In the genomic region with DNA sequence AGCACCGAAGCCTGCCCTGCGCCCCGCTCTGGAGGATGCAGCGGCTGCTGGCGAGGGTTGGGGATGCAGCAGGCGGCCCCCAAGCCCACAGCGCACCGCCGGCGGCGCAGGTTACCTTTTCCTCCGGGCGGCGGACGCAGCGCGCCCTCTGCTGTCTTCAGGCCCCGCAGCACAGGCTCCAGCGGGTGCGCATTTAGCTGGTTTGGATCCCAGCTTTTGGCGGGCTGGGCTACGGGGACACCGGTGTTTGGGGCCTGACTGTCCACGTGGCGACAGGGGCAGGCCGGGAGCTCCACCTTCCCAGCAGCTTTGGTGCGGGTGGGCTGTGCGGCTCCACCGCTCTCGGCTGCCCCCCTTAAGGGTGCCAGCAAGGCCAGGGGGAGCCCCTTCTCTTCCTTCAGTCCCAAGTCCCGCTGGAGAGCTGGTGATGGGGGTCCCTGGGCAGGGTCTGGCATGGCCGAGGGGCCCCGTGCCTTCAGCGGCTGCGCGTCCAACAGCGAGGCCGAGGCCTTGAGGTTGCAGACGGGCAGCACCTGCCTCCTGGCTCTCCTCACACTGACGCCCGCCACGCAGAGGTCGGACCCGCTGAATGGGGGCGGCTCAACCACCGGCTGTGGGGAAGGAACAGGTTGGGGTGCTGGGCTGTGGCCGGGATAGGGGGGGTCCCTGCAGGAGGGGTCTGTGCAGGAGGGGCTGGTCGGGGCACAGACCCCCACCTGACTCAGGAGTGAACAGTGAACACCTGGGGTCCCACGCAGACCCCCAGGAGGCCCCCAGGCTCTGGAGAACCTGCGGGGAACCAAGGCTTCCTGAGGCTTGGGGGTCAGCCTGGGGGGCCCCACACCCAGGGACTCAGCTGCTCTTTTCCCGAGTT, we compare ENCODE assay signal across 8 cellular contexts. TPM values are rescaled to one million over a fixed set of nuclear protein-coding genes. Genes with fewer than 3 reads are reported as not detected.
DNase-seq lines count a peak whose midpoint lies in the region; ATAC-seq and TF ChIP-seq lines count a peak whose summit lies in the region.

No MANE protein-coding gene starts in this region.

- H3K27ac Mint-ChIP-seq in activated CD4-positive, alpha-beta T cell treated with anti-CD3 and anti-CD28 coated beads for 36 hours: no peak overlapping the region

- CTCF ChIA-PET in BJ (lab: Yijun Ruan, JAX): interaction anchor here (0.6 to 3.7 kb wide), 24 partner anchors 8 to 262 kb away, joined by 3 to 103 read pairs (median 4); a partner anchor contains a TSS
- CTCF ChIA-PET in activated CD4-positive, alpha-beta T cell treated with anti-CD3 and anti-CD28 coated beads for 36 hours (lab: Charles Lee): interaction anchor here (0.6 to 3.6 kb wide), 32 partner anchors 12 to 263 kb away, joined by 3 to 35 read pairs (median 4); a partner anchor contains a TSS

- peaks cover 22% of the 10 kb centered on the region for H3K4me1 Mint-ChIP-seq in activated CD4-positive, alpha-beta T cell treated with anti-CD3 and anti-CD28 coated beads for 36 hours

- H3K9me3 Mint-ChIP-seq in activated CD4-positive, alpha-beta T cell treated with anti-CD3 and anti-CD28 coated beads for 36 hours (ENCODE audit: low read depth): no peaks in the 10 kb centered on the region

- POLR2A ChIA-PET in BJ (lab: Charles Lee): no interaction called here
- POLR2A ChIA-PET in activated CD4-positive, alpha-beta T cell treated with anti-CD3 and anti-CD28 coated beads for 36 hours (lab: Charles Lee): interaction anchor here (0.6 to 1.2 kb wide), 5 partner anchors 11 to 263 kb away, joined by 3 to 6 read pairs (median 3); a partner anchor contains a TSS

- H3K4me1 ChIP-seq in GM23248 (ENCODE audit: insufficient read depth): no peaks in the 10 kb centered on the region

- WGBS in GM23248 (ENCODE audit: low coverage in 1 of 2, low lambda C conversion rate in 2 of 2, missing lambda C conversion rate in 2 of 2), 2 experiments: 16 to 17% methylated on average over 46 to 50 of the region's 51 CpGs

- H3K9ac ChIP-seq in GM23248: no peak overlapping the region

- H3K27me3 Mint-ChIP-seq in activated CD4-positive, alpha-beta T cell treated with anti-CD3 and anti-CD28 coated beads for 36 hours: peaks cover 7% of the 10 kb centered on the region

- no peaks in the 10 kb centered on the region for H4K20me1 ChIP-seq in GM23248 (ENCODE audit: insufficient read depth)

- H2AFZ ChIP-seq in GM23248: no peak overlapping the region

- H3K27ac ChIP-seq in GM23248: no peak overlapping the region

- H3K9me3 ChIP-seq in GM23248 (ENCODE audit: low read depth): no peaks in the 10 kb centered on the region

- no peak overlapping the region for H3K4me3 ChIP-seq in BJ (ENCODE audit: low read depth, low read length)
- no peak overlapping the region for H3K4me3 ChIP-seq in GM23248

- no peak overlapping the region for H3K4me3 Mint-ChIP-seq in activated CD4-positive, alpha-beta T cell treated with anti-CD3 and anti-CD28 coated beads for 36 hours

- peak; percentile 89 for TF ChIP-seq CTCF in BJ (IDR thresholded peaks at IDR 0.05; ENCODE audit: insufficient read depth, low read depth, low read length)

- H3K79me2 ChIP-seq in GM23248 (ENCODE audit: insufficient read depth): no peaks in the 10 kb centered on the region

- no peaks in the 10 kb centered on the region for H3K9me2 ChIP-seq in GM23248 (ENCODE audit: insufficient read depth)

- no peak for DNase-seq in BJ (ENCODE audit: low read depth)
- DNase-seq in GM23248: peak; percentile 83
- DNase-seq in NCI-H2196 (lab: John Stamatoyannopoulos, UW; ENCODE audit: unreplicated experiment): peak; percentile 81
- peak; percentile 95 for DNase-seq in activated CD4-positive, alpha-beta T cell treated with anti-CD3 and anti-CD28 coated beads for 36 hours
- DNase-seq in cerebellar cortex (ENCODE audit: low spot score): peak; percentile 66
- peak; percentile 7 for DNase-seq in kidney glomerular epithelial cell (lab: John Stamatoyannopoulos, UW)
- peak; percentile 81 for DNase-seq in stimulated activated CD4-positive, alpha-beta T cell treated with anti-CD3 and anti-CD28 coated beads, Interleukin-2, amount 100 ng/mL, for 4 hours (ENCODE audit: low read depth)

- H3K27me3 ChIP-seq in BJ (ENCODE audit: control insufficient read depth, insufficient read depth, low read length) (peaks cover 3% of the 10 kb centered on the region; the same call in 1 of the 2 replicates), GM23248 (replicated peaks; ENCODE audit: insufficient read depth) (peaks cover 5% of the 10 kb centered on the region)

- H3K36me3 ChIP-seq in BJ (ENCODE audit: control insufficient read depth, insufficient read depth, low read length) (no peaks in the 10 kb centered on the region), GM23248 (ENCODE audit: low read depth) (no peaks in the 10 kb centered on the region)

- peak; percentile 93 for ATAC-seq in activated CD4-positive, alpha-beta T cell treated with anti-CD3 and anti-CD28 coated beads for 36 hours
- no peak for ATAC-seq in HG03097 (IDR thresholded peaks at IDR 0.05; ENCODE audit: low FRiP score, unreplicated experiment)

- H3K36me3 Mint-ChIP-seq in activated CD4-positive, alpha-beta T cell treated with anti-CD3 and anti-CD28 coated beads for 36 hours (ENCODE audit: low read depth): no peaks in the 10 kb centered on the region

- intact Hi-C loops in activated CD4-positive, alpha-beta T cell treated with anti-CD3 and anti-CD28 coated beads for 36 hours (cut with DNase I, micrococcal nuclease): loop anchor here (1.0 to 5.0 kb wide), 8 partner anchors 37 to 263 kb away; a partner anchor contains a TSS

- in situ Hi-C loops in GM23248 (cut with MboI): loop anchor here (5.0 kb wide), 1 partner anchor 98 kb away; no protein-coding TSS in a partner anchor

- no peaks in the 10 kb centered on the region for H3F3A ChIP-seq in GM23248 (ENCODE audit: insufficient read depth)

- no peak overlapping the region for H3K4me2 ChIP-seq in GM23248 (ENCODE audit: unreplicated experiment)

RNA-seq across cellular contexts. Expression of a gene that starts 18.0 kb away (rescaled TPM):
- polyA plus RNA-seq in BJ (2011; rRNA removed) (not detected in 2 replicates), GM23248 (2016; fragmentation: Nextera tagmentation; extraction: Ambion mirVana) (not detected in 2 replicates)
- not detected in 2 replicates for polyA minus RNA-seq in BJ (2011; rRNA and poly(A)+ RNA removed)
- not detected in 2 replicates for total RNA-seq in GM23248 (2014; rRNA removed; shearing (Covaris generic))
- total RNA-seq in activated CD4-positive, alpha-beta T cell treated with anti-CD3 and anti-CD28 coated beads for 36 hours: under 1 TPM; 0.16 TPM

RNA-seq across cellular contexts. Expression of a gene that starts 27.5 kb away (rescaled TPM):
- not detected in 2 replicates for polyA plus RNA-seq in BJ (2011; rRNA removed)
- not detected in 2 replicates for polyA minus RNA-seq in BJ (2011; rRNA and poly(A)+ RNA removed)
- not detected in 2 replicates for total RNA-seq in GM23248 (2014; rRNA removed; shearing (Covaris generic))
- polyA plus RNA-seq in GM23248 (2016; fragmentation: Nextera tagmentation; extraction: Ambion mirVana): not detected in 2 replicates
- not detected for total RNA-seq in activated CD4-positive, alpha-beta T cell treated with anti-CD3 and anti-CD28 coated beads for 36 hours

RNA-seq across cellular contexts. Expression of a gene that starts 54.7 kb away (rescaled TPM):
- polyA plus RNA-seq in BJ (2011; rRNA removed) (0.10 and 0.15 TPM in 2 replicates), GM23248 (2016; fragmentation: Nextera tagmentation; extraction: Ambion mirVana) (not detected in 2 replicates)
- polyA minus RNA-seq in BJ (2011; rRNA and poly(A)+ RNA removed): 0.05 and 0.09 TPM in 2 replicates
- total RNA-seq in GM23248 (2014; rRNA removed; shearing (Covaris generic)): not detected in 2 replicates
- total RNA-seq in activated CD4-positive, alpha-beta T cell treated with anti-CD3 and anti-CD28 coated beads for 36 hours: not detected

RNA-seq across cellular contexts. Expression of a gene that starts 59.3 kb away (rescaled TPM):
- 5.8 and 6.6 TPM in 2 replicates for polyA plus RNA-seq in BJ (2011; rRNA removed)
- polyA minus RNA-seq in BJ (2011; rRNA and poly(A)+ RNA removed): 3.2 and 3.8 TPM in 2 replicates
- total RNA-seq in GM23248 (2014; rRNA removed; shearing (Covaris generic)): not detected in 2 replicates
- polyA plus RNA-seq in GM23248 (2016; fragmentation: Nextera tagmentation; extraction: Ambion mirVana): not detected in 2 replicates
- total RNA-seq in activated CD4-positive, alpha-beta T cell treated with anti-CD3 and anti-CD28 coated beads for 36 hours: under 1 TPM in 1 of 2 experiments, not detected in 1; 0.11 TPM
